In the genomic region with DNA sequence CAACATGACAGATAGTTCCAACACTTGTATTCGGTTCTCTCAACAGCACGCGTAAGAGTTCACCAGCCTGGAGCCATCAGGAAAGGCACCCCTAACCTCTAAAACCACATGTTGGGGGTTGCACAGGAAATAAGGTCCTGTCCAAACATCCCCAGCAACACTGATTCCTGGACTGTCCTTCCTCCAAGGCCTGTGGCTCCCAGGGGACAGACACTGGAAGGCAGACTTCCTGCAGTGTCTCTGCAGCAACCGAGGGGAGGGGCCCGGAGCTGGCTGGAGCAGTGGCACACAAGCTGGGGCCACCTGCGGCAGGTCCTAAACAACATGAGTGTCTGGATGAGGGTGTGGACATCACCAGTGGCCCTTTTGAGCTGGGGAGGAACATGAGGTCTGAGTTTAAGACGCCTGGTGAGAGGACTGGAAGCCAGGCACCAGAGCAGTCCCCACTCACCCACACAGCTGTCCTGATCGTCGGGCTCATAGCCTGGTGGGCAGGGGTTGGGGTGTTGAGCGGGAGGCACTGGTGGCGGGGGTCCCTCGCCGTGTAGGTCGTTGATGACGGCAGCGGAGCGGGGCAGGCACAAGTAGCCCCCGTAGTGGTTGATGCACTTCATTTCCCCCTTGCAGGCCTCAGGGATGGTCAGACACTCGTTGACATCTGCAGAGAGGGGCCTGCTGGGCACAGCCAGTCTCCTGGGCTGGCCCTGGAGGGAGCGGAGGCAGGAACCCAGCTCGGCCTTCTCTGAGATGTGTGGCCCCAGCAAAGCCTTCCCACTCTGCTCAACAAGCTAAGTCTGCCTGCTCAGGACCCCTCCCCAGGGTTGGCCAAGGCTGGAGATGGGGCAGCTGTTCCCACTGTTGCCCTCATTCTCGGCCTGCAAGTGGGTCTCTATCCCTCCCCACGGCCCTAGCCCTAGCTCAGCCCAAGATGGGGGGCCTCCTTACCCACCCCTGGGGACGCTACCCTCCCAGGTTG, we compare ENCODE assay signal across 7 cellular contexts. TPM values are rescaled to one million over a fixed set of nuclear protein-coding genes. Genes with fewer than 3 reads are reported as not detected.
DNase-seq lines count a peak whose midpoint lies in the region; ATAC-seq, FAIRE-seq and TF ChIP-seq lines count a peak whose summit lies in the region.
"Had no signal": no experiment of that assay in that cellular context is flagged by ENCODE, and none has a peak within 500 bp of the region (broad histone marks: within the 10 kb centered on the region; RNA-seq: fewer than 3 reads in every experiment).

No MANE protein-coding gene starts in this region.

- no peak overlapping the region for H3K27ac ChIP-seq in substantia nigra (ENCODE audit: low read depth, low read length, poor library complexity, severe bottlenecking)
- H3K27ac ChIP-seq: PC-9 had no signal

- TF ChIP-seq CTCF in progenitor cell of endocrine pancreas (IDR thresholded peaks at IDR 0.05; ENCODE audit: unreplicated experiment): no peak

- FAIRE-seq in HTR-8/SVneo (lab: Jason Lieb, UNC): peak; percentile 49

- no peak for ATAC-seq in central memory CD8-positive, alpha-beta T cell (replicated peaks; ENCODE audit: extremely low read depth, poor library complexity, severe bottlenecking)

- no peaks in the 10 kb centered on the region for H3K9me3 Mint-ChIP-seq in central memory CD8-positive, alpha-beta T cell
- no peaks in the 10 kb centered on the region for H3K9me3 Mint-ChIP-seq in progenitor cell of endocrine pancreas (ENCODE audit: low read depth)

- DNase-seq in HTR-8/SVneo (ENCODE audit: insufficient read length, low spot score): no peak
- no peak for DNase-seq in central memory CD8-positive, alpha-beta T cell (ENCODE audit: low spot score in 2 of 2)
- no peak for DNase-seq in progenitor cell of endocrine pancreas (ENCODE audit: low spot score, unreplicated experiment)
- no peak for DNase-seq in SW480 (ENCODE audit: low spot score)
- no peak for DNase-seq in NCI-H2196 (lab: John Stamatoyannopoulos, UW; ENCODE audit: unreplicated experiment)
- DNase-seq in substantia nigra (lab: John Stamatoyannopoulos, UW): no peak
- DNase-seq: PC-9 had no signal

- H3K27ac Mint-ChIP-seq in central memory CD8-positive, alpha-beta T cell (ENCODE audit: low read depth): no peak overlapping the region
- no peak overlapping the region for H3K27ac Mint-ChIP-seq in progenitor cell of endocrine pancreas

- H3K4me3 Mint-ChIP-seq in central memory CD8-positive, alpha-beta T cell: peak overlapping the region; percentile 49
- H3K4me3 Mint-ChIP-seq in progenitor cell of endocrine pancreas (ENCODE audit: low read depth): peak overlapping the region; percentile 73

- H3K4me1 Mint-ChIP-seq in central memory CD8-positive, alpha-beta T cell: peaks cover 35% of the 10 kb centered on the region
- H3K4me1 Mint-ChIP-seq in progenitor cell of endocrine pancreas (ENCODE audit: low read depth): peaks cover 7% of the 10 kb centered on the region

- peaks cover 15% of the 10 kb centered on the region for H3K36me3 Mint-ChIP-seq in central memory CD8-positive, alpha-beta T cell (ENCODE audit: insufficient read depth)
- H3K36me3 Mint-ChIP-seq in progenitor cell of endocrine pancreas (ENCODE audit: insufficient read depth): peaks cover 5% of the 10 kb centered on the region

- H3K27me3 Mint-ChIP-seq in central memory CD8-positive, alpha-beta T cell: no peaks in the 10 kb centered on the region
- H3K27me3 Mint-ChIP-seq in progenitor cell of endocrine pancreas: no peaks in the 10 kb centered on the region

RNA-seq across cellular contexts. Expression of a gene that starts 1.6 kb away (rescaled TPM):
- 84.9 and 90.5 TPM in 2 replicates for total RNA-seq in progenitor cell of endocrine pancreas

RNA-seq across cellular contexts. Expression of a gene that starts 8.6 kb away (rescaled TPM):
- not detected in 2 replicates for total RNA-seq in progenitor cell of endocrine pancreas
- total RNA-seq: PC-9 had no signal

RNA-seq across cellular contexts. Expression of a gene that starts 10.8 kb away (rescaled TPM):
- 55.5 and 60.5 TPM in 2 replicates for total RNA-seq in progenitor cell of endocrine pancreas

RNA-seq across cellular contexts. Expression of a gene that starts 13.0 kb away (rescaled TPM):
- total RNA-seq in progenitor cell of endocrine pancreas: 864 and 890 TPM in 2 replicates

RNA-seq across cellular contexts. Expression of a gene that starts 17.3 kb away (rescaled TPM):
- 67.7 and 77.8 TPM in 2 replicates for total RNA-seq in progenitor cell of endocrine pancreas
